ENCODE assay signal across 9 cellular contexts in the genomic region with DNA sequence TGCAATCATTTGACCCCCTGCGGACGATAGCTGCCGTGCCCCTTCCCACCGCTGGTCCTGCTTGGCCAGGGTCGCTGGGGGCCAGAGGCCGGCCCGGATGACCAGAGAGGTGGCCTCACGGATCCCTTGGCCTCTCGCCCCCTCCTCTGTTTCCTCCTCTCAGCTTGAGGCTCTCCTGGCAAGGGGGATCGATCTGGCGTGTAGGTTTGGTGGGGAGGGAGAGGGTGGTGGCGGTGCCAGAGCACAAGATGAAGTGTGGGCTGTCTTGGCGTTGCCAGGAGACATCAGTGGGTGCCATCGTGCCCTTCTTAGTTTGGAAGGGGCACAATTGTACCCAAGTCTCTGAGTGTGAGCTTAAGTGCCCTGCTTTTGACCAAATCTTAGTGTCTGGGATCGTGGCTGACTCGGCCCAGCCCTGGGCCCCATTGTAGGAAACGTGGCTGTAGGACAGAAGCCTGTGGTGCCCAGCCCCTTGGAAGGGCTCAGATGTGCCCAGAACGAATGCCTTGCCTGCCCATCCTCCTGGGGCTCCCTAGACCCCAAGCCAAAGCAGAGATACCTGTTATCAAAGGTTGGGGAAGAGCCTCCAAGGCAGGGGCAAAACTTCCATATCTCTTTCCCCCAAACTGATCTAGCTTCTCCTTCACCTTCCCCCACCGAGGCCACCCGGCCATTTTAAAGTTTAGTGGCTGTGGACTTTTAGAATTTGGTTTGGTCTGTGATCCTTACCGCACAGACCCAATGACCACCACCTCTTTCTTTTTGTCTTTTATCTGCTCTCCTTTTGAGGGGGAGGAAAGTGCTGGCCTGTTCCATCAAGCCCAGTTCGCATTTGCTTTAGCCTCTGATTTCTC. TPM values are rescaled to one million over a fixed set of nuclear protein-coding genes. Genes with fewer than 3 reads are reported as not detected.
DNase-seq lines count a peak whose midpoint lies in the region; ATAC-seq and TF ChIP-seq lines count a peak whose summit lies in the region.
"Had no signal": no experiment of that assay in that cellular context is flagged by ENCODE, and none has a peak within 500 bp of the region (broad histone marks: within the 10 kb centered on the region; RNA-seq: fewer than 3 reads in every experiment).

No MANE protein-coding gene starts in this region.

- peaks cover 3 to 16% (median 6%) of the 10 kb centered on the region in 3 donors for H3K36me3 Mint-ChIP-seq in naive thymus-derived CD8-positive, alpha-beta T cell

- H3K4me1 Mint-ChIP-seq in naive thymus-derived CD8-positive, alpha-beta T cell: peaks cover 3 to 23% (median 9%) of the 10 kb centered on the region in 4 donors

- peaks cover 0 to 6% of the 10 kb centered on the region in 2 donors for H3K4me1 ChIP-seq in ascending aorta

- H3K27ac ChIP-seq in ascending aorta: peak overlapping the region; percentile 85 to 91

- POLR2A ChIA-PET in naive thymus-derived CD8-positive, alpha-beta T cell (lab: Charles Lee): no interaction called here

- TF ChIP-seq CTCF in ascending aorta (IDR thresholded peaks at IDR 0.05) (no peak), retinal pigment epithelial cell (conservative IDR thresholded peaks at IDR 0.05; ENCODE audit: low read depth, low read length) (no peak)

- DNase-seq in EL (peak; percentile 19), ascending aorta (ENCODE audit: low spot score in 2 of 2) (peak in 1 of 2 donors; percentile 60), retinal pigment epithelial cell (ENCODE audit: low read depth) (no peak)
- no peak for DNase-seq in naive thymus-derived CD8-positive, alpha-beta T cell
- DNase-seq in activated CD4-positive, alpha-beta T cell treated with anti-CD3 and anti-CD28 coated beads, Interleukin-2, amount 50 U/mL, for 4 hours: no peak
- DNase-seq: DMS53 had no signal

- no peaks in the 10 kb centered on the region for H3K9me3 ChIP-seq in ascending aorta
- H3K9me3 ChIP-seq in iPS-18c (ENCODE audit: control insufficient read depth, insufficient read depth, low read length): peaks cover 2% of the 10 kb centered on the region

- peaks cover 69 to 100% (median 87%) of the 10 kb centered on the region in 5 donors for H3K27me3 Mint-ChIP-seq in naive thymus-derived CD8-positive, alpha-beta T cell

- peak overlapping the region in 2 of 10 donors; percentile 37 to 47 for H3K27ac Mint-ChIP-seq in naive thymus-derived CD8-positive, alpha-beta T cell

- peaks cover 0 to 25% (median 9%) of the 10 kb centered on the region in 9 donors for H3K9me3 Mint-ChIP-seq in naive thymus-derived CD8-positive, alpha-beta T cell

- peak overlapping the region in 1 of 10 donors; percentile 34 for H3K4me3 Mint-ChIP-seq in naive thymus-derived CD8-positive, alpha-beta T cell

- no peak for ATAC-seq in naive thymus-derived CD8-positive, alpha-beta T cell
- ATAC-seq in HG02981 (IDR thresholded peaks at IDR 0.05; ENCODE audit: unreplicated experiment) (no peak), GM18907 (IDR thresholded peaks at IDR 0.05; ENCODE audit: unreplicated experiment) (no peak)

- H3K27me3 ChIP-seq in ascending aorta: no peaks in the 10 kb centered on the region

- H3K4me3 ChIP-seq in ascending aorta (peak overlapping the region; percentile 60 to 89), iPS-18c (ENCODE audit: insufficient read depth, low read depth, low read length) (peak overlapping the region; percentile 17; the same call in 1 of the 2 replicates), retinal pigment epithelial cell (ENCODE audit: low read length) (peak overlapping the region; percentile 42)

- H3K36me3 ChIP-seq in ascending aorta: peaks cover 0 to 12% of the 10 kb centered on the region in 2 donors

- intact Hi-C loops in ascending aorta (cut with DNase I): loop anchor here (2.0 to 10.0 kb wide), 5 partner anchors 16 to 1673 kb away; no protein-coding TSS in a partner anchor

RNA-seq across cellular contexts. Expression of gene NR2F2, which starts 14.4 kb away (rescaled TPM):
- total RNA-seq in ascending aorta: 126 TPM
- total RNA-seq in naive thymus-derived CD8-positive, alpha-beta T cell: not detected
- polyA plus RNA-seq in naive thymus-derived CD8-positive, alpha-beta T cell: not detected

Comparison
In these comparisons a context has a peak if more than half of its experiments do, and no peak if none do; other contexts are left out.
1. H3K4me3 ChIP-seq: peak in every context shown above with its lines; median percentile 74 in ascending aorta; 42 in retinal pigment epithelial cell; 17 in iPS-18c.
2. RNA of gene NR2F2, which starts 14.4 kb away (total RNA-seq): 126 TPM in ascending aorta (single experiment); not detected in naive thymus-derived CD8-positive, alpha-beta T cell; every median in the first group is over 100 times any median in the second.